Comparison of ENCODE assay signal across 26 cellular contexts in genomic region chr1:33768106-33768505, GRCh38.
"Had no signal": no experiment of that assay in that cellular context is flagged by ENCODE, and none has a peak within 500 bp of the region (broad histone marks: within the 10 kb centered on the region; RNA-seq: fewer than 3 reads in every experiment).

No MANE protein-coding gene starts in this region.

- ATAC-seq: stimulated activated effector memory CD8-positive, alpha-beta T cell treated with anti-CD3 and anti-CD28 coated beads, Interleukin-12 subunit alpha, Interleukin-12 subunit beta, amount 100 ng/mL, for 72 hours; stimulated activated memory B cell treated with anti-CD40 and anti-IgM and Interleukin-4, amounts not matched to agents 10 μg/mL and 1 μg/mL and 100 μg/mL, for 72 hours; stimulated activated naive B cell treated with anti-CD40 and anti-IgM and Interleukin-4, amounts not matched to agents 10 μg/mL and 1 μg/mL and 100 μg/mL, for 72 hours; stimulated activated naive CD8-positive, alpha-beta T cell treated with anti-CD3 and anti-CD28 coated beads, Interleukin-15, amount 100 ng/mL, for 72 hours; stimulated activated naive CD8-positive, alpha-beta T cell treated with anti-CD3 and anti-CD28 coated beads, Interleukin-15, Interleukin-2, amounts not matched to agents 100 U/mL and 50 U/mL, for 24 hours; upper lobe of right lung had no signal

- H3K9me3 ChIP-seq: stomach, suprapubic skin, thoracic aorta, thyroid gland, tibial artery, tibial nerve, transverse colon, upper lobe of left lung, upper lobe of right lung, uterus, vagina had no signal

- H3K4me1 ChIP-seq: stomach, suprapubic skin, thyroid gland, tibial nerve, transverse colon, upper lobe of left lung, upper lobe of right lung, uterus, vagina had no signal

- DNase-seq: stimulated activated CD4-positive, alpha-beta T cell treated with anti-CD3 and anti-CD28 coated beads, Interleukin-1b, Interleukin-23, amount 100 ng/mL, for 48 hours; stimulated activated CD4-positive, alpha-beta T cell treated with anti-CD3 and anti-CD28 coated beads, Interleukin-2, amount 100 ng/mL, for 24 hours; stimulated activated CD4-positive, alpha-beta T cell treated with anti-CD3 and anti-CD28 coated beads, Interleukin-2, amount 100 ng/mL, for 48 hours; stimulated activated CD4-positive, alpha-beta T cell treated with anti-CD3 and anti-CD28 coated beads, Interleukin-4, amount 100 ng/mL, for 1 hour; stimulated activated CD4-positive, alpha-beta T cell treated with anti-CD3 and anti-CD28 coated beads, Interleukin-4, amount 100 ng/mL, for 24 hours; stimulated activated CD4-positive, alpha-beta T cell treated with anti-CD3 and anti-CD28 coated beads, Interleukin-4, amount 100 ng/mL, for 4 hours; stimulated activated CD8-positive, alpha-beta memory T cell treated with anti-CD3 and anti-CD28 coated beads, Interleukin-4, amount 100 ng/mL, for 48 hours; stimulated activated naive B cell treated with anti-CD40 and anti-IgM and Interleukin-4, amounts not matched to agents 10 μg/mL and 1 μg/mL and 100 μg/mL, for 72 hours; stimulated activated naive CD4-positive, alpha-beta T cell; stimulated activated naive CD4-positive, alpha-beta T cell treated with Interleukin-2 at 50 U/mL for 16 hours; stimulated activated naive CD8-positive, alpha-beta T cell treated with anti-CD3 and anti-CD28 coated beads, Interleukin-15, amount 100 ng/mL, for 72 hours; stimulated activated naive CD8-positive, alpha-beta T cell treated with anti-CD3 and anti-CD28 coated beads, Interleukin-15, Interleukin-2, amounts not matched to agents 100 U/mL and 50 U/mL, for 24 hours; stomach; substantia nigra; thyroid gland; tibial artery; transverse colon; upper lobe of left lung; upper lobe of right lung; uterus had no signal

- H3K4me3 ChIP-seq: stomach, suprapubic skin, thoracic aorta, thyroid gland, tibial artery, tibial nerve, transverse colon, upper lobe of left lung, upper lobe of right lung, uterus, vagina had no signal

- H3K27ac ChIP-seq: stomach, suprapubic skin, thoracic aorta, thyroid gland, tibial artery, tibial nerve, transverse colon, upper lobe of left lung, upper lobe of right lung, uterus, vagina had no signal

- H3K36me3 ChIP-seq: stomach, suprapubic skin, thoracic aorta, thyroid gland, tibial artery, tibial nerve, transverse colon, upper lobe of left lung, upper lobe of right lung, uterus, vagina had no signal

- H3K27me3 ChIP-seq: thyroid gland, tibial nerve, transverse colon, upper lobe of left lung, upper lobe of right lung, uterus, vagina had no signal
